Comparison of ENCODE assay signal across 1 cellular context in the genomic region with DNA sequence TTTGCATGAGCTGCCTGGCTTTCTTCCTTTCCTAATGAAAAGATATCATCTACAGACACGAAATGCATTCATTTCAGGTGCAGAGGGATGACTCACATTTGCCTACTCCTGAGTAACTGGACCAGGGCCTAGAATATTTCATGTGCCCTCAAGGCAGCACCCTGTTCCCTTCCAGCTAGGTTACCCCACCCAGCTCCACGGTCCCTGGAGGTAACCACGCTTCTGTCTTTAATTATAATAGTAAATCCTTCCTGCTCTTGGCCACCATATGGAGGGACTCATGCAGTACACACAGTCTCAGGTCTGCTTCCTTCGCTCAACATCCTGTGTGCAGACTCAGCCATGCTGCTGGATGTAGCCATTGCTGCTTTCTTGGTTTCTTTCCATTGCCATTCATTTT.
TF ChIP-seq lines count a peak whose summit lies in the region.

No MANE protein-coding gene starts in this region.

TF ChIP-seq in A549, 52 proteins besides CTCF, POLR2A, EP300 and RAD21:
- TF ChIP-seq PHF8 (IDR thresholded peaks at IDR 0.05; ENCODE audit: borderline replicate concordance, low read depth) (no peak), CBX8 (IDR thresholded peaks at IDR 0.05) (no peak), SREBF2 (IDR thresholded peaks at IDR 0.05) (no peak), MAZ (IDR thresholded peaks at IDR 0.05; ENCODE audit: borderline replicate concordance, low read depth, low read length) (no peak), USF2 (IDR thresholded peaks at IDR 0.05) (no peak), SMC3 (IDR thresholded peaks at IDR 0.05) (no peak), KDM5A (IDR thresholded peaks at IDR 0.05) (no peak), RNF2 (IDR thresholded peaks at IDR 0.05; ENCODE audit: borderline replicate concordance, low read depth) (no peak), BHLHE40 (IDR thresholded peaks at IDR 0.05; ENCODE audit: low read depth, low read length) (no peak), MYC (IDR thresholded peaks at IDR 0.05; ENCODE audit: borderline replicate concordance, low read length) (no peak), NPAS2 (CRISPR knock-in tag; IDR thresholded peaks at IDR 0.05; ENCODE audit: borderline replicate concordance) (no peak)
- TF ChIP-seq, protein P1, sequence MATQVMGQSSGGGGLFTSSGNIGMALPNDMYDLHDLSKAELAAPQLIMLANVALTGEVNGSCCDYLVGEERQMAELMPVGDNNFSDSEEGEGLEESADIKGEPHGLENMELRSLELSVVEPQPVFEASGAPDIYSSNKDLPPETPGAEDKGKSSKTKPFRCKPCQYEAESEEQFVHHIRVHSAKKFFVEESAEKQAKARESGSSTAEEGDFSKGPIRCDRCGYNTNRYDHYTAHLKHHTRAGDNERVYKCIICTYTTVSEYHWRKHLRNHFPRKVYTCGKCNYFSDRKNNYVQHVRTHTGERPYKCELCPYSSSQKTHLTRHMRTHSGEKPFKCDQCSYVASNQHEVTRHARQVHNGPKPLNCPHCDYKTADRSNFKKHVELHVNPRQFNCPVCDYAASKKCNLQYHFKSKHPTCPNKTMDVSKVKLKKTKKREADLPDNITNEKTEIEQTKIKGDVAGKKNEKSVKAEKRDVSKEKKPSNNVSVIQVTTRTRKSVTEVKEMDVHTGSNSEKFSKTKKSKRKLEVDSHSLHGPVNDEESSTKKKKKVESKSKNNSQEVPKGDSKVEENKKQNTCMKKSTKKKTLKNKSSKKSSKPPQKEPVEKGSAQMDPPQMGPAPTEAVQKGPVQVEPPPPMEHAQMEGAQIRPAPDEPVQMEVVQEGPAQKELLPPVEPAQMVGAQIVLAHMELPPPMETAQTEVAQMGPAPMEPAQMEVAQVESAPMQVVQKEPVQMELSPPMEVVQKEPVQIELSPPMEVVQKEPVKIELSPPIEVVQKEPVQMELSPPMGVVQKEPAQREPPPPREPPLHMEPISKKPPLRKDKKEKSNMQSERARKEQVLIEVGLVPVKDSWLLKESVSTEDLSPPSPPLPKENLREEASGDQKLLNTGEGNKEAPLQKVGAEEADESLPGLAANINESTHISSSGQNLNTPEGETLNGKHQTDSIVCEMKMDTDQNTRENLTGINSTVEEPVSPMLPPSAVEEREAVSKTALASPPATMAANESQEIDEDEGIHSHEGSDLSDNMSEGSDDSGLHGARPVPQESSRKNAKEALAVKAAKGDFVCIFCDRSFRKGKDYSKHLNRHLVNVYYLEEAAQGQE (IDR thresholded peaks at IDR 0.05) = no peak
- TF ChIP-seq, protein P2, sequence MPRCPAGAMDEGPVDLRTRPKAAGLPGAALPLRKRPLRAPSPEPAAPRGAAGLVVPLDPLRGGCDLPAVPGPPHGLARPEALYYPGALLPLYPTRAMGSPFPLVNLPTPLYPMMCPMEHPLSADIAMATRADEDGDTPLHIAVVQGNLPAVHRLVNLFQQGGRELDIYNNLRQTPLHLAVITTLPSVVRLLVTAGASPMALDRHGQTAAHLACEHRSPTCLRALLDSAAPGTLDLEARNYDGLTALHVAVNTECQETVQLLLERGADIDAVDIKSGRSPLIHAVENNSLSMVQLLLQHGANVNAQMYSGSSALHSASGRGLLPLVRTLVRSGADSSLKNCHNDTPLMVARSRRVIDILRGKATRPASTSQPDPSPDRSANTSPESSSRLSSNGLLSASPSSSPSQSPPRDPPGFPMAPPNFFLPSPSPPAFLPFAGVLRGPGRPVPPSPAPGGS (IDR thresholded peaks at IDR 0.05) = no peak
